ENCODE assay signal across 24 cellular contexts in genomic region chr4:152667781-152668180, GRCh38. TPM values are rescaled to one million over a fixed set of nuclear protein-coding genes. Genes with fewer than 3 reads are reported as not detected.
DNase-seq lines count a peak whose midpoint lies in the region; ATAC-seq and TF ChIP-seq lines count a peak whose summit lies in the region.
"Had no signal": no experiment of that assay in that cellular context is flagged by ENCODE, and none has a peak within 500 bp of the region (broad histone marks: within the 10 kb centered on the region; RNA-seq: fewer than 3 reads in every experiment).

No MANE protein-coding gene starts in this region.

- DNase-seq in OCI-LY7 (ENCODE audit: low spot score) (peak; percentile 70), memory B cell (ENCODE audit: low spot score in 2 of 2) (no peak), germinal center (ENCODE audit: low spot score) (no peak), chondrocyte (ENCODE audit: low spot score) (no peak)
- no peak for DNase-seq in activated CD4-positive, alpha-beta T cell treated with anti-CD3 and anti-CD28 coated beads for 36 hours
- DNase-seq: AML-193; C1 segment of cervical spinal cord; Caco-2; CD8-positive, alpha-beta T cell; DMS79; GF-D8; KG1; NCI-H1048; NCI-H1417; NCI-H1694; NCI-H2029 treated with DMSO at 0.1 percent for 48 hours; NCI-H2227 treated with DMSO at 0.1 percent for 48 hours; NCI-H526 treated with DMSO at 0.1 percent for 48 hours; SIG-M5; SW 1271 had no signal

- no peaks in the 10 kb centered on the region for H3K9me2 ChIP-seq in OCI-LY7 (ENCODE audit: insufficient read depth, low read length)

- intact Hi-C loops in OCI-LY7 (cut with micrococcal nuclease; ENCODE audit: unreplicated experiment): loop anchor here (1.0 to 5.0 kb wide), 2 partner anchors 12 to 115 kb away; partner anchors contain the start of gene TMEM154
- intact Hi-C loops in activated CD4-positive, alpha-beta T cell treated with anti-CD3 and anti-CD28 coated beads for 36 hours (cut with DNase I, micrococcal nuclease): no loop called here

- H3K27me3 Mint-ChIP-seq in IgD-negative memory B cell: no peaks in the 10 kb centered on the region
- H3K27me3 Mint-ChIP-seq in memory B cell: no peaks in the 10 kb centered on the region
- no peaks in the 10 kb centered on the region for H3K27me3 Mint-ChIP-seq in chondrocyte (ENCODE audit: low read depth)
- H3K27me3 Mint-ChIP-seq in activated CD4-positive, alpha-beta T cell treated with anti-CD3 and anti-CD28 coated beads for 36 hours: no peaks in the 10 kb centered on the region

- H3K36me3 Mint-ChIP-seq in IgD-negative memory B cell (peaks cover 8% of the 10 kb centered on the region), memory B cell (peaks cover 22% of the 10 kb centered on the region), chondrocyte (ENCODE audit: low read depth) (no peaks in the 10 kb centered on the region)
- peaks cover 4% of the 10 kb centered on the region for H3K36me3 Mint-ChIP-seq in activated CD4-positive, alpha-beta T cell treated with anti-CD3 and anti-CD28 coated beads for 36 hours (ENCODE audit: low read depth)

- peaks cover 0 to 2% (median 1%) of the 10 kb centered on the region in 3 donors for H3K9me3 Mint-ChIP-seq in IgD-negative memory B cell
- H3K9me3 Mint-ChIP-seq in memory B cell: peaks cover 7% of the 10 kb centered on the region
- H3K9me3 Mint-ChIP-seq in chondrocyte (ENCODE audit: low read depth): no peaks in the 10 kb centered on the region
- H3K9me3 Mint-ChIP-seq in activated CD4-positive, alpha-beta T cell treated with anti-CD3 and anti-CD28 coated beads for 36 hours (ENCODE audit: low read depth): no peaks in the 10 kb centered on the region
- H3K9me3 Mint-ChIP-seq: CD8-positive, alpha-beta T cell had no signal

- H3K79me2 ChIP-seq in OCI-LY7 (ENCODE audit: insufficient read depth, low read depth, low read length): peaks cover 65% of the 10 kb centered on the region

- TF ChIP-seq CTCF in OCI-LY7 (conservative IDR thresholded peaks at IDR 0.05; ENCODE audit: low read length): no peak
- no peak for TF ChIP-seq CTCF in chondrocyte (IDR thresholded peaks at IDR 0.05)

- H3K4me2 ChIP-seq in OCI-LY7 (ENCODE audit: low read length): peak overlapping the region; percentile 97
- H3K4me2 ChIP-seq: A549 had no signal

- H3K9me3 ChIP-seq in OCI-LY7 (ENCODE audit: low read length): no peaks in the 10 kb centered on the region
- H3K9me3 ChIP-seq: A549 had no signal

- H3K4me1 ChIP-seq in OCI-LY7 (ENCODE audit: insufficient read depth, low read length, poor library complexity, severe bottlenecking): peaks cover 85% of the 10 kb centered on the region
- H3K4me1 ChIP-seq: A549, Caco-2 had no signal

- CTCF ChIA-PET in OCI-LY7 (lab: Charles Lee; ENCODE audit: unreplicated experiment): interaction anchor here (0.6 to 1.9 kb wide), 4 partner anchors 8 to 22 kb away, joined by 3 to 9 read pairs (median 4); no protein-coding TSS in a partner anchor
- CTCF ChIA-PET in activated CD4-positive, alpha-beta T cell treated with anti-CD3 and anti-CD28 coated beads for 36 hours (lab: Charles Lee): no interaction called here

- H3K4me3 ChIP-seq in OCI-LY7 (ENCODE audit: low read depth, low read length, poor library complexity, severe bottlenecking): peak overlapping the region; percentile 78
- H3K4me3 ChIP-seq: A549, SK-N-MC had no signal

- H3K4me1 Mint-ChIP-seq in IgD-negative memory B cell (peaks cover 46 to 74% (median 70%) of the 10 kb centered on the region in 3 donors), memory B cell (peaks cover 53% of the 10 kb centered on the region), chondrocyte (ENCODE audit: low read depth) (no peaks in the 10 kb centered on the region)
- H3K4me1 Mint-ChIP-seq in activated CD4-positive, alpha-beta T cell treated with anti-CD3 and anti-CD28 coated beads for 36 hours: peaks cover 15% of the 10 kb centered on the region

- peak overlapping the region; percentile 98 for H3K27ac ChIP-seq in OCI-LY7 (ENCODE audit: low read depth, low read length, poor library complexity, severe bottlenecking)
- H3K27ac ChIP-seq: A549, SK-N-MC had no signal

- POLR2A ChIA-PET in OCI-LY7 (lab: Charles Lee): interaction anchor here (0.6 to 15.7 kb wide), 16 partner anchors 11 to 675 kb away, joined by 3 to 249 read pairs (median 4); partner anchors contain the start of gene TMEM154
- POLR2A ChIA-PET in activated CD4-positive, alpha-beta T cell treated with anti-CD3 and anti-CD28 coated beads for 36 hours (lab: Charles Lee): interaction anchor here (0.6 kb wide), 1 partner anchor 15 kb away, joined by 3 read pairs; no protein-coding TSS in a partner anchor

- H3K36me3 ChIP-seq in OCI-LY7 (ENCODE audit: insufficient read depth, low read length): no peaks in the 10 kb centered on the region

- H3K27ac Mint-ChIP-seq in IgD-negative memory B cell: peak overlapping the region; percentile 89 to 98 (median 98)
- peak overlapping the region; percentile 86 for H3K27ac Mint-ChIP-seq in memory B cell
- H3K27ac Mint-ChIP-seq in chondrocyte (ENCODE audit: unreplicated experiment): no peak overlapping the region
- no peak overlapping the region for H3K27ac Mint-ChIP-seq in activated CD4-positive, alpha-beta T cell treated with anti-CD3 and anti-CD28 coated beads for 36 hours
- H3K27ac Mint-ChIP-seq: CD8-positive, alpha-beta T cell had no signal

- H4K20me1 ChIP-seq in OCI-LY7 (ENCODE audit: insufficient read depth, low read length): no peaks in the 10 kb centered on the region

- H3K4me3 Mint-ChIP-seq in IgD-negative memory B cell: peak overlapping the region; percentile 34 to 76 (median 72)
- no peak overlapping the region for H3K4me3 Mint-ChIP-seq in memory B cell
- H3K4me3 Mint-ChIP-seq in chondrocyte (ENCODE audit: unreplicated experiment): no peak overlapping the region
- no peak overlapping the region for H3K4me3 Mint-ChIP-seq in activated CD4-positive, alpha-beta T cell treated with anti-CD3 and anti-CD28 coated beads for 36 hours
- H3K4me3 Mint-ChIP-seq: CD8-positive, alpha-beta T cell had no signal

- ATAC-seq in memory B cell (ENCODE audit: low read depth): no peak
- ATAC-seq in HG03354 (IDR thresholded peaks at IDR 0.05; ENCODE audit: poor library complexity, severe bottlenecking, unreplicated experiment): no peak
- ATAC-seq in activated CD4-positive, alpha-beta T cell treated with anti-CD3 and anti-CD28 coated beads for 36 hours: no peak
- ATAC-seq: A549; CD8-positive, alpha-beta T cell had no signal

- peak overlapping the region; percentile 40; the same call in 1 of the 2 replicates for H2AFZ ChIP-seq in OCI-LY7 (ENCODE audit: low read length)

- BruUV-seq in OCI-LY7 (replicated peaks; lab: Mats Ljungman, UMichigan): no TSS peak

RNA-seq across cellular contexts. Expression of gene TMEM154, which starts 12.0 kb away (rescaled TPM):
- polyA plus RNA-seq in IgD-negative memory B cell: 210 TPM
- total RNA-seq in OCI-LY7 (2014; rRNA removed; shearing (Covaris generic)): 16.1 and 17.6 TPM in 2 replicates
- total RNA-seq in OCI-LY7 (2022) (59.6 and 73.1 TPM in 2 replicates), chondrocyte (1.8 to 2.9 TPM (median 2.2 TPM) in 3 replicates)
- 10 to 100 TPM; 15.2 to 21.2 TPM for total RNA-seq in activated CD4-positive, alpha-beta T cell treated with anti-CD3 and anti-CD28 coated beads for 36 hours

Comparison
In these comparisons a context has a peak if more than half of its experiments do, and no peak if none do; other contexts are left out.
1. H3K27ac Mint-ChIP-seq: peak in IgD-negative memory B cell (3 of 3) and memory B cell (single experiment); none in chondrocyte (single experiment) and activated CD4-positive, alpha-beta T cell treated with anti-CD3 and anti-CD28 coated beads for 36 hours (single experiment).
2. H3K4me3 Mint-ChIP-seq: peak in IgD-negative memory B cell (4 of 4); none in memory B cell (single experiment), chondrocyte (single experiment) and activated CD4-positive, alpha-beta T cell treated with anti-CD3 and anti-CD28 coated beads for 36 hours (single experiment).